In the genomic region with DNA sequence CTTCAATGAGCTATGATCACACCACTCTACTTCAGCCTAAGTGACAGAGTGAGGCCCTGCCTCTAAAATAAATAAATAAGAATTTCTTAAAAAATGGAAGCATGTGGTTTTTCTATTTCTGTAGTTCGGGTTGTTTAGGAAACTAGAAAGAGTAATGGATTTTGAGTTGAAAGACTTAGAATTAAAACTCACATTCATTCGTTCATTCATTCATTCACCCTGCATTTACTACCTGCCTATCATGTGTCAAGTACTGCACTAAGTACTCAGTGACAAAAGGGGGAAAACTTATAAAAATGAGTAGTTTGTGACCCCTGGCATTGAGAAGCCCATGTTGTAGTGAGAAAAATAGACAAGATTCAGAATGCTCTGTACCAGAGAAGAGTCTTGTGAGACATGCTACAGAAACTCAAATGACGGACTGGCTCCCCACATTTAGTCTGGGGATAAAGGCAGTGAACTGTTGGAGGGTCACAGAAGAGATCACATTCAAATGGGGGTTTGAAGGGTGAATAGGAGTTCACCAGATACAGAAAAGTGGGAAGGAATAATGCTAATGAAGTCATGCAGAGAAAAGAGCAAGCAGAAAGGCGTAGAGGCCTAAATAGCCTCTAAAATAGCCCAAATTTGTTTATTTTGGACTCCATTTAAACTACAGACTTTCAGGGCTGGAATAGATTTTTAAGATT, we compare ENCODE assay signal across 1 cellular context.
TF ChIP-seq lines count a peak whose summit lies in the region.

No MANE protein-coding gene starts in this region.

TF ChIP-seq in SK-N-SH, 30 proteins besides CTCF, POLR2A, EP300 and RAD21 (continued from another document):
- TF ChIP-seq PBX3 (IDR thresholded peaks at IDR 0.05), result no peak
- no peak for TF ChIP-seq NFIC (IDR thresholded peaks at IDR 0.05; ENCODE audit: borderline replicate concordance)
- no peak for TF ChIP-seq MXI1 (IDR thresholded peaks at IDR 0.05; ENCODE audit: low read depth, low read length)
- TF ChIP-seq, protein P1, sequence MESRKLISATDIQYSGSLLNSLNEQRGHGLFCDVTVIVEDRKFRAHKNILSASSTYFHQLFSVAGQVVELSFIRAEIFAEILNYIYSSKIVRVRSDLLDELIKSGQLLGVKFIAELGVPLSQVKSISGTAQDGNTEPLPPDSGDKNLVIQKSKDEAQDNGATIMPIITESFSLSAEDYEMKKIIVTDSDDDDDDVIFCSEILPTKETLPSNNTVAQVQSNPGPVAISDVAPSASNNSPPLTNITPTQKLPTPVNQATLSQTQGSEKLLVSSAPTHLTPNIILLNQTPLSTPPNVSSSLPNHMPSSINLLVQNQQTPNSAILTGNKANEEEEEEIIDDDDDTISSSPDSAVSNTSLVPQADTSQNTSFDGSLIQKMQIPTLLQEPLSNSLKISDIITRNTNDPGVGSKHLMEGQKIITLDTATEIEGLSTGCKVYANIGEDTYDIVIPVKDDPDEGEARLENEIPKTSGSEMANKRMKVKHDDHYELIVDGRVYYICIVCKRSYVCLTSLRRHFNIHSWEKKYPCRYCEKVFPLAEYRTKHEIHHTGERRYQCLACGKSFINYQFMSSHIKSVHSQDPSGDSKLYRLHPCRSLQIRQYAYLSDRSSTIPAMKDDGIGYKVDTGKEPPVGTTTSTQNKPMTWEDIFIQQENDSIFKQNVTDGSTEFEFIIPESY (IDR thresholded peaks at IDR 0.05; ENCODE audit: borderline replicate concordance, low read depth), result no peak
- no peak for TF ChIP-seq EZH2phosphoT487 (IDR thresholded peaks at IDR 0.05; ENCODE audit: borderline replicate concordance, low read depth)
- no peak for TF ChIP-seq POLR2AphosphoS5 (IDR thresholded peaks at IDR 0.05; ENCODE audit: low read depth, low read length)
- no peak for TF ChIP-seq USF1 (IDR thresholded peaks at IDR 0.05; ENCODE audit: borderline replicate concordance, low read depth)
- TF ChIP-seq ELF1 (IDR thresholded peaks at IDR 0.05), result no peak
- TF ChIP-seq GATA2 (CRISPR knock-in tag; IDR thresholded peaks at IDR 0.05), result no peak
- no peak for TF ChIP-seq MEF2A (IDR thresholded peaks at IDR 0.05; ENCODE audit: borderline replicate concordance, low read depth)
